5 cellular contexts compared by ENCODE assay signal in the genomic region with DNA sequence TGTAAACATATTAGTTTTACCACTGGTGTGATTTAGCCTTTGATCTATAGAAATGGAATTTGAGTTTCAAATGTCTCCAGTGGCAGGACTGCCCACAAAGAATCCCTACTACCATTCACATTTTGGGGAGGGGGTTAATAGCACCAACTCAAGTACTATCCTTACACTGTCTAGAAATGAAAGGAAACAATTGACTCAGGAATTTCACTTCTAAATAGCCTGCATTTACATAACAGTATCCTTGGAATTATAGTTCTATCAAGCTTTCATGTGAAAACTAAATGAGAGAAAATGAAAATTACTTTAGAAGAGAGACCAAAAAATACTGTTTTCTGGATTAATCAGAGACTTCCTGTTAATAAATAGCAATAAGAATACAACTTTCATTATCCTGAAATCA.
"Had no signal": no experiment of that assay in that cellular context is flagged by ENCODE, and none has a peak within 500 bp of the region (broad histone marks: within the 10 kb centered on the region; RNA-seq: fewer than 3 reads in every experiment).

No MANE protein-coding gene starts in this region.

- ATAC-seq: K562 had no signal

- DNase-seq: IMR-90, KBM-7 had no signal

- H3K4me3 Mint-ChIP-seq: IgD-negative memory B cell had no signal

- H3K4me3 ChIP-seq: K562 had no signal

- H3K27ac ChIP-seq: HL-60 had no signal

- H3K36me3 Mint-ChIP-seq: IgD-negative memory B cell had no signal

- H3K9me3 Mint-ChIP-seq: IgD-negative memory B cell had no signal
